ENCODE assay signal across 8 cellular contexts in the genomic region with DNA sequence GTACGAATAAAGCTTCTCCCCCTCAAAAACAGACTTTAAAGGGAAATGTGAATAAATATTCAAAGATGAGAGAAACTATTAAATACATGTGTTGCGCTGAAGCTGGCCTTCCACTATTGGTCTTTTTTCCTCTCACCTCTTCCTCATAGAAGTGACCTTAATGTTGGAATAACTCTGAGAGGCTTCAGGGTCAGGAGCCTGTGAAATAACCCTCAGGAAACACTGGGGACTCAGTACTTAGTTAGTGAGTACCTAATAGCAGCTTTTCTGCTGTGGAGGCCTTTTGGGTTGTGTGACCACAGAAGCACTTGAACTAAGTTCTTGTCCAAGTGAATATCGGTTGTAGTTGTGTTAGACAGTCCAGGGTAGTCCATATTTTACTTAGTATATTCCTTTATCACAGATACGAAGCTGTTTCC. TPM values are rescaled to one million over a fixed set of nuclear protein-coding genes. Genes with fewer than 3 reads are reported as not detected.
DNase-seq lines count a peak whose midpoint lies in the region; ATAC-seq and TF ChIP-seq lines count a peak whose summit lies in the region.

No MANE protein-coding gene starts in this region.

- H3K27ac ChIP-seq in HCT116 (ENCODE audit: low read depth, low read length): no peak overlapping the region
- H3K27ac ChIP-seq in layer of hippocampus (ENCODE audit: low read depth, low read length): peak overlapping the region; percentile 80
- H3K27ac ChIP-seq in thymus (ENCODE audit: low read depth): no peak overlapping the region

- H3K9me2 ChIP-seq in HCT116 (ENCODE audit: insufficient read depth): no peaks in the 10 kb centered on the region

- H3K27me3 ChIP-seq in HCT116 (ENCODE audit: insufficient read depth, low read length): no peaks in the 10 kb centered on the region
- no peaks in the 10 kb centered on the region for H3K27me3 ChIP-seq in layer of hippocampus (ENCODE audit: control insufficient read depth, insufficient read depth, low read length)
- no peaks in the 10 kb centered on the region for H3K27me3 ChIP-seq in thymus (ENCODE audit: control insufficient read depth, insufficient read depth)

- H3K4me3 ChIP-seq in HCT116 (replicated peaks in 1 of 2; ENCODE audit: low read depth in 1 of 2, low read length in 2 of 2) (peak overlapping the region; percentile 61 to 79), thymus (ENCODE audit: low read length) (peak overlapping the region; percentile 88)

- ATAC-seq in HCT116 (no peak), HG03469 (IDR thresholded peaks at IDR 0.05; ENCODE audit: unreplicated experiment) (no peak), HG03280 (IDR thresholded peaks at IDR 0.05; ENCODE audit: unreplicated experiment) (no peak)
- ATAC-seq in activated naive CD8-positive, alpha-beta T cell treated with anti-CD3 and anti-CD28 coated beads, Interleukin-2, amount 10 ng/mL, durations not matched to agents 7 days and 5 days (ENCODE audit: low read depth): no peak

- H3K9me3 ChIP-seq in HCT116 (ENCODE audit: control insufficient read depth in 1 of 2, insufficient read depth in 1 of 2, low read depth in 1 of 2, low read length in 2 of 2): no peaks in the 10 kb centered on the region
- H3K9me3 ChIP-seq in thymus (ENCODE audit: control insufficient read depth): no peaks in the 10 kb centered on the region

- peaks cover 25% of the 10 kb centered on the region for H3K4me1 Mint-ChIP-seq in activated naive CD8-positive, alpha-beta T cell treated with anti-CD3 and anti-CD28 coated beads, Interleukin-2, amount 10 ng/mL, durations not matched to agents 7 days and 5 days

- peaks cover 39% of the 10 kb centered on the region for H3K79me2 ChIP-seq in HCT116 (ENCODE audit: insufficient read depth, low read length)

- no peak for TF ChIP-seq CTCF in HCT116 (IDR thresholded peaks at IDR 0.05 in 2 of 3, conservative IDR thresholded peaks at IDR 0.05 in 1 of 3; ENCODE audit: borderline replicate concordance in 1 of 3, insufficient read depth in 1 of 3, low read depth in 2 of 3, low read length in 2 of 3)

- no TSS peak for BruUV-seq in HCT116 (replicated peaks; lab: Mats Ljungman, UMichigan)

- intact Hi-C loops in HCT116 (cut with micrococcal nuclease): loop anchor here (10.0 kb wide), 1 partner anchor 230 kb away; the partner anchor contains the start of gene EPM2A

- no peak for TF ChIP-seq RAD21 in HCT116 (IDR thresholded peaks at IDR 0.05; ENCODE audit: low read depth)

- RAD21 ChIA-PET in HCT116 (lab: Charles Lee; ENCODE audit: low non-redundant PET in 1 of 2, low total read pairs in 2 of 2, uncharacterized antibody in 2 of 2, unreplicated experiment in 2 of 2): no interaction called here

- H2AFZ ChIP-seq in HCT116 (ENCODE audit: low read depth, low read length, poor library complexity, severe bottlenecking): peak overlapping the region; percentile 24

- H3K27me3 Mint-ChIP-seq in activated naive CD8-positive, alpha-beta T cell treated with anti-CD3 and anti-CD28 coated beads, Interleukin-2, amount 10 ng/mL, durations not matched to agents 7 days and 5 days: no peaks in the 10 kb centered on the region

- peaks cover 3% of the 10 kb centered on the region for H3K36me3 Mint-ChIP-seq in activated naive CD8-positive, alpha-beta T cell treated with anti-CD3 and anti-CD28 coated beads, Interleukin-2, amount 10 ng/mL, durations not matched to agents 7 days and 5 days

- H4K20me1 ChIP-seq in HCT116 (ENCODE audit: insufficient read depth): no peaks in the 10 kb centered on the region

- H3K27ac Mint-ChIP-seq in activated naive CD8-positive, alpha-beta T cell treated with anti-CD3 and anti-CD28 coated beads, Interleukin-2, amount 10 ng/mL, durations not matched to agents 7 days and 5 days: peak overlapping the region; percentile 93

- CTCF ChIA-PET in HCT116 (lab: Charles Lee): no interaction called here

- H3K4me1 ChIP-seq in HCT116 (ENCODE audit: control insufficient read depth in 1 of 2, insufficient read depth in 2 of 2, low read length in 2 of 2) (peaks cover 0 to 18% of the 10 kb centered on the region in 2 experiments; a peak in 3 of 4 replicates), thymus (ENCODE audit: control insufficient read depth, insufficient read depth, low read length) (peaks cover 3% of the 10 kb centered on the region)

- DNase-seq in A172 (ENCODE audit: low spot score) (peak; percentile 1), HCT116 (ENCODE audit: low read depth, low spot score) (no peak), NCI-H748 (lab: John Stamatoyannopoulos, UW; ENCODE audit: unreplicated experiment) (no peak)
- no peak for DNase-seq in activated naive CD8-positive, alpha-beta T cell treated with anti-CD3 and anti-CD28 coated beads, Interleukin-2, amount 10 ng/mL, durations not matched to agents 7 days and 5 days

- 0 out of 4 replicates have a peak, but pooled peaks cover 0 to 6% of the 10 kb centered on the region in 2 experiments for H3K36me3 ChIP-seq in HCT116 (ENCODE audit: control insufficient read depth in 1 of 2, insufficient read depth in 2 of 2, low read length in 2 of 2)
- no peaks in the 10 kb centered on the region for H3K36me3 ChIP-seq in thymus (ENCODE audit: control insufficient read depth, insufficient read depth)

- TF ChIP-seq POLR2A in HCT116 (IDR thresholded peaks at IDR 0.05; ENCODE audit: borderline replicate concordance, extremely low read depth, insufficient read depth, insufficient read length): no peak

- H3K4me3 Mint-ChIP-seq in activated naive CD8-positive, alpha-beta T cell treated with anti-CD3 and anti-CD28 coated beads, Interleukin-2, amount 10 ng/mL, durations not matched to agents 7 days and 5 days: peak overlapping the region; percentile 97

- WGBS in thymus: 83% methylated on average over 4 of the region's 4 CpGs

- H3K9ac ChIP-seq in HCT116 (ENCODE audit: low read length): peak overlapping the region; percentile 81

- POLR2A ChIA-PET in HCT116 (lab: Charles Lee): interaction anchor here (1.6 kb wide), 1 partner anchor 9 kb away, joined by 4 read pairs; no protein-coding TSS in a partner anchor
- POLR2A ChIA-PET in activated naive CD8-positive, alpha-beta T cell treated with anti-CD3 and anti-CD28 coated beads, Interleukin-2, amount 10 ng/mL, durations not matched to agents 7 days and 5 days (lab: Charles Lee): interaction anchor here (1.6 to 2.0 kb wide), 3 partner anchors 99 to 230 kb away, joined by 4 to 18 read pairs (median 7); partner anchors contain the start of genes EPM2A and FBXO30

- H3K9me3 Mint-ChIP-seq in activated naive CD8-positive, alpha-beta T cell treated with anti-CD3 and anti-CD28 coated beads, Interleukin-2, amount 10 ng/mL, durations not matched to agents 7 days and 5 days: no peaks in the 10 kb centered on the region

- peak overlapping the region; percentile 91 for H3K4me2 ChIP-seq in HCT116 (ENCODE audit: low read length)

TF ChIP-seq in HCT116, 20 proteins besides CTCF, POLR2A, EP300 and RAD21 (continues in another document):
- no peak for TF ChIP-seq CEBPB (IDR thresholded peaks at IDR 0.05; ENCODE audit: low read depth)
- TF ChIP-seq, protein P1, sequence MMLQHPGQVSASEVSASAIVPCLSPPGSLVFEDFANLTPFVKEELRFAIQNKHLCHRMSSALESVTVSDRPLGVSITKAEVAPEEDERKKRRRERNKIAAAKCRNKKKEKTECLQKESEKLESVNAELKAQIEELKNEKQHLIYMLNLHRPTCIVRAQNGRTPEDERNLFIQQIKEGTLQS (IDR thresholded peaks at IDR 0.05): no peak
- no peak for TF ChIP-seq SP1 (IDR thresholded peaks at IDR 0.05; ENCODE audit: low read depth)
- TF ChIP-seq SIN3A (IDR thresholded peaks at IDR 0.05; ENCODE audit: low read depth): no peak
- TF ChIP-seq ELF1 (IDR thresholded peaks at IDR 0.05; ENCODE audit: borderline replicate concordance, low read depth): no peak
- no peak for TF ChIP-seq SRF (IDR thresholded peaks at IDR 0.05; ENCODE audit: low read depth)
- TF ChIP-seq CBX3 (IDR thresholded peaks at IDR 0.05; ENCODE audit: low read depth): no peak
- no peak for TF ChIP-seq ZFX (IDR thresholded peaks at IDR 0.05)
- TF ChIP-seq EZH2phosphoT487 (IDR thresholded peaks at IDR 0.05; ENCODE audit: borderline replicate concordance): no peak
- TF ChIP-seq ZBTB33 (IDR thresholded peaks at IDR 0.05; ENCODE audit: extremely low read depth, insufficient replicate concordance, low read length): no peak
- TF ChIP-seq TCF7L2 (IDR thresholded peaks at IDR 0.05; ENCODE audit: borderline replicate concordance, extremely low read depth, insufficient read depth, insufficient read length): no peak
- TF ChIP-seq MAX (IDR thresholded peaks at IDR 0.05): no peak
- TF ChIP-seq YY1 (IDR thresholded peaks at IDR 0.05; ENCODE audit: extremely low read depth, insufficient replicate concordance, low read depth, low read length): no peak
- TF ChIP-seq ZNF274 (IDR thresholded peaks at IDR 0.05; ENCODE audit: low read depth, low read length): no peak
- TF ChIP-seq POLR2AphosphoS5 (IDR thresholded peaks at IDR 0.05; ENCODE audit: low read depth, low read length): no peak
- TF ChIP-seq JUND (IDR thresholded peaks at IDR 0.05): no peak
- TF ChIP-seq FOSL1 (IDR thresholded peaks at IDR 0.05; ENCODE audit: low read depth): no peak
- TF ChIP-seq EZH2 (IDR thresholded peaks at IDR 0.05): no peak
- TF ChIP-seq EGR1 (IDR thresholded peaks at IDR 0.05; ENCODE audit: low read depth): no peak

RNA-seq across cellular contexts. Expression of gene SHPRH, which starts 0.8 kb away (rescaled TPM):
- 10.2 and 10.8 TPM in 2 replicates for total RNA-seq in A172 (2014; rRNA removed; shearing (Covaris generic))
- total RNA-seq in HCT116 (2021; ENCODE audit: unreplicated experiment): 10.2 TPM
- 2.7 and 3.0 TPM in 2 replicates for polyA plus RNA-seq in HCT116 (2012)
- 10 to 100 TPM; 21.4 to 21.6 TPM for total RNA-seq in activated naive CD8-positive, alpha-beta T cell treated with anti-CD3 and anti-CD28 coated beads, Interleukin-2, amount 10 ng/mL, durations not matched to agents 7 days and 5 days
- 5.9 TPM for polyA plus RNA-seq in thymus
